ENCODE assay signal across 11 cellular contexts in genomic region chr4:13642576-13642975, GRCh38. TPM values are rescaled to one million over a fixed set of nuclear protein-coding genes. Genes with fewer than 3 reads are reported as not detected.
DNase-seq lines count a peak whose midpoint lies in the region; ATAC-seq and TF ChIP-seq lines count a peak whose summit lies in the region.
"Had no signal": no experiment of that assay in that cellular context is flagged by ENCODE, and none has a peak within 500 bp of the region (broad histone marks: within the 10 kb centered on the region; RNA-seq: fewer than 3 reads in every experiment).

No MANE protein-coding gene starts in this region.

- H3K4me1 Mint-ChIP-seq in brain: peaks cover 22% of the 10 kb centered on the region
- H3K4me1 Mint-ChIP-seq in naive thymus-derived CD4-positive, alpha-beta T cell: peaks cover 0 to 8% (median 6%) of the 10 kb centered on the region in 7 donors

- intact Hi-C loops in left ventricle myocardium inferior (cut with micrococcal nuclease) (no loop called here), cardiac septum (cut with DNase I) (no loop called here)
- intact Hi-C loops in naive thymus-derived CD4-positive, alpha-beta T cell (cut with micrococcal nuclease): no loop called here

- POLR2A ChIA-PET in naive thymus-derived CD4-positive, alpha-beta T cell (lab: Charles Lee): interaction anchor here (1.0 kb wide), 1 partner anchor 14 kb away, joined by 3 read pairs; the partner anchor contains the start of gene BOD1L1

- no peaks in the 10 kb centered on the region for H3K9me3 Mint-ChIP-seq in brain
- peaks cover 0 to 3% (median 0%) of the 10 kb centered on the region in 11 donors for H3K9me3 Mint-ChIP-seq in naive thymus-derived CD4-positive, alpha-beta T cell
- H3K9me3 Mint-ChIP-seq: activated CD4-positive, alpha-beta T cell treated with anti-CD3 and anti-CD28 coated beads, Interleukin-2, amount 10 ng/mL, durations not matched to agents 24 days and 14 days had no signal

- peaks cover 26% of the 10 kb centered on the region for H3K4me1 ChIP-seq in left ventricle myocardium inferior
- no peaks in the 10 kb centered on the region for H3K4me1 ChIP-seq in naive thymus-derived CD4-positive, alpha-beta T cell (ENCODE audit: control insufficient read depth in 2 of 2, insufficient read depth in 2 of 2, low read length in 2 of 2)
- H3K4me1 ChIP-seq: upper lobe of left lung had no signal

- no peak for TF ChIP-seq CTCF in left ventricle myocardium inferior (IDR thresholded peaks at IDR 0.05; ENCODE audit: borderline replicate concordance)
- TF ChIP-seq CTCF in brain (conservative IDR thresholded peaks at IDR 0.05): no peak

- no peaks in the 10 kb centered on the region for H3K9me3 ChIP-seq in left ventricle myocardium inferior (replicated peaks)
- H3K9me3 ChIP-seq in naive thymus-derived CD4-positive, alpha-beta T cell (ENCODE audit: control insufficient read depth in 2 of 3, low read length in 3 of 3): no peaks in the 10 kb centered on the region
- H3K9me3 ChIP-seq: upper lobe of left lung had no signal

- CTCF ChIA-PET in naive thymus-derived CD4-positive, alpha-beta T cell (lab: Charles Lee): interaction anchor here (1.3 to 2.7 kb wide), 2 partner anchors 12 to 27 kb away, joined by 3 to 16 read pairs; no protein-coding TSS in a partner anchor

- H3K36me3 Mint-ChIP-seq in brain: no peaks in the 10 kb centered on the region
- no peaks in the 10 kb centered on the region for H3K36me3 Mint-ChIP-seq in naive thymus-derived CD4-positive, alpha-beta T cell

- peak overlapping the region in 3 of 5 experiments; percentile 45 to 89 (median 74) for H3K27ac Mint-ChIP-seq in brain
- H3K27ac Mint-ChIP-seq in naive thymus-derived CD4-positive, alpha-beta T cell: no peak overlapping the region
- H3K27ac Mint-ChIP-seq: activated CD4-positive, alpha-beta T cell treated with anti-CD3 and anti-CD28 coated beads, Interleukin-2, amount 10 ng/mL, durations not matched to agents 24 days and 14 days had no signal

- H3K27me3 ChIP-seq in left ventricle myocardium inferior (ENCODE audit: low read depth): no peaks in the 10 kb centered on the region
- peaks cover 0 to 5% of the 10 kb centered on the region in 2 donors for H3K27me3 ChIP-seq in naive thymus-derived CD4-positive, alpha-beta T cell (ENCODE audit: control insufficient read depth in 2 of 2, insufficient read depth in 2 of 2, low read length in 2 of 2)
- H3K27me3 ChIP-seq: upper lobe of left lung had no signal

- H3K36me3 ChIP-seq in left ventricle myocardium inferior: no peaks in the 10 kb centered on the region
- no peaks in the 10 kb centered on the region for H3K36me3 ChIP-seq in naive thymus-derived CD4-positive, alpha-beta T cell (ENCODE audit: control insufficient read depth in 2 of 3, insufficient read depth in 3 of 3, low read length in 3 of 3)
- H3K36me3 ChIP-seq: upper lobe of left lung had no signal

- H3K4me3 ChIP-seq in left ventricle myocardium inferior: no peak overlapping the region
- H3K4me3 ChIP-seq in naive thymus-derived CD4-positive, alpha-beta T cell (ENCODE audit: low read length): no peak overlapping the region
- H3K4me3 ChIP-seq: upper lobe of left lung had no signal

- peaks cover 16% of the 10 kb centered on the region for H3K27me3 Mint-ChIP-seq in brain
- peaks cover 29 to 69% (median 58%) of the 10 kb centered on the region in 5 donors for H3K27me3 Mint-ChIP-seq in naive thymus-derived CD4-positive, alpha-beta T cell

- no peak for ATAC-seq in GM18870 (IDR thresholded peaks at IDR 0.05; ENCODE audit: unreplicated experiment)
- ATAC-seq in naive thymus-derived CD4-positive, alpha-beta T cell: no peak

- H3K4me3 Mint-ChIP-seq in brain: peak overlapping the region in 1 of 5 experiments; percentile 59
- H3K4me3 Mint-ChIP-seq in naive thymus-derived CD4-positive, alpha-beta T cell: no peak overlapping the region
- H3K4me3 Mint-ChIP-seq: activated CD4-positive, alpha-beta T cell treated with anti-CD3 and anti-CD28 coated beads, Interleukin-2, amount 10 ng/mL, durations not matched to agents 24 days and 14 days had no signal

- DNase-seq in left ventricle myocardium inferior (no peak), cardiac septum (ENCODE audit: low spot score) (no peak), iris pigment epithelial cell (ENCODE audit: low read depth) (peak; percentile 75), GM19238 (ENCODE audit: insufficient read length, low spot score) (no peak), NCI-H1436 treated with DMSO at 0.1 percent for 48 hours (lab: John Stamatoyannopoulos, UW) (no peak)
- DNase-seq in naive thymus-derived CD4-positive, alpha-beta T cell: no peak
- DNase-seq: activated CD4-positive, alpha-beta T cell treated with anti-CD3 and anti-CD28 coated beads, Interleukin-2, amount 10 ng/mL, durations not matched to agents 24 days and 14 days; GF-D8; upper lobe of left lung had no signal

- peak overlapping the region; percentile 42 for H3K27ac ChIP-seq in left ventricle myocardium inferior (replicated peaks)
- no peak overlapping the region for H3K27ac ChIP-seq in naive thymus-derived CD4-positive, alpha-beta T cell (ENCODE audit: low read depth, low read length)
- H3K27ac ChIP-seq: upper lobe of left lung had no signal

RNA-seq across cellular contexts. Expression of gene BOD1L1, which starts 15.1 kb away (rescaled TPM):
- total RNA-seq in left ventricle myocardium inferior (17.9 TPM), cardiac septum (23.6 TPM)
- polyA plus RNA-seq in brain (ENCODE audit: insufficient read depth, low read depth, low replicate concordance): 6.2 TPM
- total RNA-seq in naive thymus-derived CD4-positive, alpha-beta T cell: 10 to 100 TPM; 44.5 to 76.7 (median 54.2) TPM
- 1 to 10 TPM; 3.1 to 6.8 TPM for polyA plus RNA-seq in naive thymus-derived CD4-positive, alpha-beta T cell

Comparison
In these comparisons a context has a peak if more than half of its experiments do, and no peak if none do; other contexts are left out.
1. H3K27ac Mint-ChIP-seq: peak in brain (3 of 5); none in naive thymus-derived CD4-positive, alpha-beta T cell (0 of 9).